31 cellular contexts compared by ENCODE assay signal in genomic region chr3:72022027-72022426, GRCh38.
"Had no signal": no experiment of that assay in that cellular context is flagged by ENCODE, and none has a peak within 500 bp of the region (broad histone marks: within the 10 kb centered on the region; RNA-seq: fewer than 3 reads in every experiment).

No MANE protein-coding gene starts in this region.

- DNase-seq: activated CD4-positive, alpha-beta T cell treated with anti-CD3 and anti-CD28 coated beads for 1 hour; activated CD4-positive, alpha-beta T cell treated with anti-CD3 and anti-CD28 coated beads for 4 hours; activated CD4-positive, alpha-beta T cell treated with anti-CD3 and anti-CD28 coated beads, Interleukin-2, amount 10 ng/mL, durations not matched to agents 7 days and 5 days; activated CD4-positive, alpha-beta T cell treated with anti-CD3 and anti-CD28 coated beads, Interleukin-2, amount 50 U/mL, for 48 hours; activated CD8-positive, alpha-beta memory T cell treated with anti-CD3 and anti-CD28 coated beads, Interleukin-2, amount 10 ng/mL, durations not matched to agents 7 days and 5 days; activated CD8-positive, alpha-beta memory T cell treated with anti-CD3 and anti-CD28 coated beads, Interleukin-2, amount 50 U/mL, for 4 hours; activated CD8-positive, alpha-beta T cell treated with anti-CD3 and anti-CD28 coated beads, Interleukin-2, amount 10 ng/mL, durations not matched to agents 7 days and 5 days; activated effector memory CD4-positive, alpha-beta T cell treated with Interleukin-2 at 50 U/mL for 16 hours; activated gamma-delta T cell treated with Interleukin-2 at 50 U/mL for 16 hours; activated naive CD4-positive, alpha-beta T cell treated with anti-CD3 and anti-CD28 coated beads, Interleukin-2, amount 50 U/mL, for 16 hours; activated naive CD4-positive, alpha-beta T cell treated with Interleukin-2 at 50 U/mL for 16 hours; activated T-cell treated with anti-CD3 and anti-CD28 coated beads, Interleukin-2, amount 50 U/mL, for 1 hour; activated T-cell treated with anti-CD3 and anti-CD28 coated beads, Interleukin-2, amount 50 U/mL, for 48 hours; amniotic stem cell; anterior cingulate cortex; brain microvascular endothelial cell; dorsolateral prefrontal cortex; effector CD4-positive, alpha-beta T cell; effector memory CD8-positive, alpha-beta T cell; esophagus squamous epithelium; foreskin melanocyte; heart right ventricle; T-helper 2 cell had no signal

- H3K4me3 ChIP-seq: coronary artery, dorsolateral prefrontal cortex, esophagus squamous epithelium, gastroesophageal sphincter, heart right ventricle, hepatocyte had no signal

- H3K4me3 Mint-ChIP-seq: activated CD4-positive, alpha-beta T cell treated with anti-CD3 and anti-CD28 coated beads, Interleukin-2, amount 10 ng/mL, durations not matched to agents 7 days and 5 days; activated CD8-positive, alpha-beta memory T cell treated with anti-CD3 and anti-CD28 coated beads, Interleukin-2, amount 10 ng/mL, durations not matched to agents 7 days and 5 days; activated CD8-positive, alpha-beta T cell treated with anti-CD3 and anti-CD28 coated beads, Interleukin-2, amount 10 ng/mL, durations not matched to agents 7 days and 5 days; activated naive CD8-positive, alpha-beta T cell; activated T-helper 1 cell treated with anti-CD3 and anti-CD28 coated beads, Interleukin-12 subunit alpha, Interleukin-12 subunit beta, Interleukin-2, Interleukin-4 antibody, amounts not matched to agents 30 ng/mL and 10 ng/mL and 1 ng/mL, durations not matched to agents 14 hours and 24 hours and 36 hours; central memory CD8-positive, alpha-beta T cell; dendritic cell treated with granulocyte-macrophage colony-stimulating factor and Interleukin-4, amounts not matched to agents 40 ng/mL and 50 ng/mL, for 4 days; effector memory CD8-positive, alpha-beta T cell had no signal

- H3K27ac ChIP-seq: brain microvascular endothelial cell, coronary artery, dorsolateral prefrontal cortex, epithelial cell of prostate, esophagus squamous epithelium, gastroesophageal sphincter, heart right ventricle, hepatocyte had no signal

- H3K9me3 ChIP-seq: esophagus squamous epithelium, gastroesophageal sphincter, heart right ventricle had no signal

- H3K36me3 ChIP-seq: brain microvascular endothelial cell, esophagus squamous epithelium, gastroesophageal sphincter, heart right ventricle had no signal

- H3K9me3 Mint-ChIP-seq: activated T-helper 1 cell treated with anti-CD3 and anti-CD28 coated beads, Interleukin-12 subunit alpha, Interleukin-12 subunit beta, Interleukin-2, Interleukin-4 antibody, amounts not matched to agents 30 ng/mL and 10 ng/mL and 1 ng/mL, durations not matched to agents 14 hours and 24 hours and 36 hours; central memory CD8-positive, alpha-beta T cell; dendritic cell treated with granulocyte-macrophage colony-stimulating factor and Interleukin-4, amounts not matched to agents 40 ng/mL and 50 ng/mL, for 4 days; effector memory CD8-positive, alpha-beta T cell had no signal

- H3K36me3 Mint-ChIP-seq: activated naive CD8-positive, alpha-beta T cell had no signal

- ATAC-seq: activated CD8-positive, alpha-beta memory T cell treated with anti-CD3 and anti-CD28 coated beads, Interleukin-2, amount 10 ng/mL, durations not matched to agents 7 days and 5 days; activated CD8-positive, alpha-beta T cell treated with anti-CD3 and anti-CD28 coated beads, Interleukin-2, amount 10 ng/mL, durations not matched to agents 7 days and 5 days; effector memory CD8-positive, alpha-beta T cell; gastroesophageal sphincter; heart right ventricle had no signal

- H3K27ac Mint-ChIP-seq: activated CD4-positive, alpha-beta T cell treated with anti-CD3 and anti-CD28 coated beads, Interleukin-2, amount 10 ng/mL, durations not matched to agents 7 days and 5 days; activated CD8-positive, alpha-beta memory T cell treated with anti-CD3 and anti-CD28 coated beads, Interleukin-2, amount 10 ng/mL, durations not matched to agents 7 days and 5 days; activated CD8-positive, alpha-beta T cell treated with anti-CD3 and anti-CD28 coated beads, Interleukin-2, amount 10 ng/mL, durations not matched to agents 7 days and 5 days; activated naive CD8-positive, alpha-beta T cell; activated T-helper 1 cell treated with anti-CD3 and anti-CD28 coated beads, Interleukin-12 subunit alpha, Interleukin-12 subunit beta, Interleukin-2, Interleukin-4 antibody, amounts not matched to agents 30 ng/mL and 10 ng/mL and 1 ng/mL, durations not matched to agents 14 hours and 24 hours and 36 hours; dendritic cell treated with granulocyte-macrophage colony-stimulating factor and Interleukin-4, amounts not matched to agents 40 ng/mL and 50 ng/mL, for 4 days; effector memory CD8-positive, alpha-beta T cell had no signal

- H3K27me3 ChIP-seq: brain microvascular endothelial cell, dorsolateral prefrontal cortex, esophagus squamous epithelium, gastroesophageal sphincter, heart right ventricle, hepatocyte had no signal

- H3K27me3 Mint-ChIP-seq: activated CD4-positive, alpha-beta T cell treated with anti-CD3 and anti-CD28 coated beads, Interleukin-2, amount 10 ng/mL, durations not matched to agents 7 days and 5 days; activated CD8-positive, alpha-beta memory T cell treated with anti-CD3 and anti-CD28 coated beads, Interleukin-2, amount 10 ng/mL, durations not matched to agents 7 days and 5 days; activated naive CD8-positive, alpha-beta T cell; central memory CD8-positive, alpha-beta T cell had no signal

- H3K4me1 Mint-ChIP-seq: activated CD4-positive, alpha-beta T cell treated with anti-CD3 and anti-CD28 coated beads, Interleukin-2, amount 10 ng/mL, durations not matched to agents 7 days and 5 days; central memory CD8-positive, alpha-beta T cell had no signal
